Comparison of ENCODE assay signal across 21 cellular contexts in the genomic region with DNA sequence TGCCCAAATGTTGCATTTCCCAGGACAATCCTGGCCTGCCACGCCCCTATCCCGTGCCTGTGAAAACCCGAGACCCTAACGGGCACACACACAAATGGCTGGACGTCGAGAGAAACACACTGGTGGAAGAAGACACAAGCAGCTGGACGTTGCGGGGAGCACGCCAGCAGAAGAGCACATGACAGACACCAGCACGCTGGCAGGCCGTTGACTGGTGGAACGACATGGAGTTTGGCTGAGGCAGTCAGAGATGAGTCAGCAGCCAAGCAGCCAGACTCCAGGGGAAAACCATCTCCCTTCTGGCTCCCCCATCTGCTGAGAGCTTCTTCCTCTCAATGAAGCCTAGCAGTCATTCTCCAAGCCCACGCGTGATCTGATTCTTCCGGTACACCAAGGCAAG.
A peak's percentile ranks its signal among the peaks of the same experiment; 100 is the strongest.
DNase-seq lines count a peak whose midpoint lies in the region; ATAC-seq, FAIRE-seq and TF ChIP-seq lines count a peak whose summit lies in the region.
"Had no signal": no experiment of that assay in that cellular context is flagged by ENCODE, and none has a peak within 500 bp of the region (broad histone marks: within the 10 kb centered on the region; RNA-seq: fewer than 3 reads in every experiment).

No MANE protein-coding gene starts in this region.

- no peak for TF ChIP-seq CTCF in WTC11 (IDR thresholded peaks at IDR 0.05)
- no peak for TF ChIP-seq CTCF in kidney (IDR thresholded peaks at IDR 0.05; ENCODE audit: borderline replicate concordance, extremely low read depth, insufficient read depth)

- no peaks in the 10 kb centered on the region for H3K36me3 ChIP-seq in MG63
- no peaks in the 10 kb centered on the region for H3K36me3 ChIP-seq in kidney (ENCODE audit: control insufficient read depth in 1 of 2, insufficient read depth in 2 of 2, low read length in 2 of 2)
- H3K36me3 ChIP-seq: colonic mucosa, left lung, thoracic aorta had no signal

- H3K4me1 ChIP-seq in kidney (ENCODE audit: control insufficient read depth in 1 of 2, insufficient read depth in 1 of 2, low read depth in 1 of 2, low read length in 2 of 2), result no peaks in the 10 kb centered on the region
- H3K4me1 ChIP-seq: colonic mucosa, left lung had no signal

- no peak overlapping the region for H3K27ac ChIP-seq in kidney (ENCODE audit: low read depth in 2 of 2, low read length in 2 of 2)
- H3K27ac ChIP-seq: colonic mucosa, left lung, thoracic aorta had no signal

- no peak overlapping the region for H3K9ac ChIP-seq in kidney (ENCODE audit: low read length in 2 of 2)

- CTCF ChIA-PET in WTC11 (lab: Charles Lee), result no interaction called here

- DNase-seq in D341Med (ENCODE audit: low spot score) (peak; percentile 6), MG63 (peak; percentile 79), WTC11 (ENCODE audit: low spot score) (peak; percentile 6), kidney (peak; percentile 42), NCI-H1105 treated with DMSO at 0.1 percent for 48 hours (lab: John Stamatoyannopoulos, UW) (no peak)
- DNase-seq in effector memory CD8-positive, alpha-beta T cell, result no peak
- DNase-seq in stimulated activated CD4-positive, alpha-beta T cell treated with anti-CD3 and anti-CD28 coated beads, Interleukin-4, amount 100 ng/mL, for 24 hours, result no peak
- DNase-seq: activated T-cell treated with anti-CD3 and anti-CD28 coated beads, Interleukin-2, amount 50 U/mL, for 48 hours; CD4-positive, CD25-positive, alpha-beta regulatory T cell; colonic mucosa; erythroblast; GF-D8; naive thymus-derived CD4-positive, alpha-beta T cell; NCI-H1048; NCI-H2227 treated with DMSO at 0.1 percent for 48 hours; stimulated activated CD4-positive, alpha-beta T cell treated with anti-CD3 and anti-CD28 coated beads, Interleukin-1b, Interleukin-23, amount 100 ng/mL, for 48 hours; stimulated activated CD8-positive, alpha-beta memory T cell treated with anti-CD3 and anti-CD28 coated beads, Interleukin-4, amount 100 ng/mL, for 48 hours had no signal

- H3K27ac Mint-ChIP-seq in WTC11, result no peak overlapping the region
- H3K27ac Mint-ChIP-seq in effector memory CD8-positive, alpha-beta T cell, result no peak overlapping the region
- H3K27ac Mint-ChIP-seq: CD4-positive, CD25-positive, alpha-beta regulatory T cell; naive thymus-derived CD4-positive, alpha-beta T cell had no signal

- no peak overlapping the region for H3K4me3 Mint-ChIP-seq in WTC11
- H3K4me3 Mint-ChIP-seq in effector memory CD8-positive, alpha-beta T cell, result no peak overlapping the region
- H3K4me3 Mint-ChIP-seq: CD4-positive, CD25-positive, alpha-beta regulatory T cell; naive thymus-derived CD4-positive, alpha-beta T cell had no signal

- intact Hi-C loops in kidney (cut with DNase I), result no loop called here

- H3K4me1 Mint-ChIP-seq in WTC11, result no peaks in the 10 kb centered on the region
- no peaks in the 10 kb centered on the region for H3K4me1 Mint-ChIP-seq in effector memory CD8-positive, alpha-beta T cell (ENCODE audit: low read depth in 2 of 2)
- H3K4me1 Mint-ChIP-seq: CD4-positive, CD25-positive, alpha-beta regulatory T cell; naive thymus-derived CD4-positive, alpha-beta T cell had no signal

- POLR2A ChIA-PET in WTC11 (lab: Charles Lee), result no interaction called here

- no peaks in the 10 kb centered on the region for H3K36me3 Mint-ChIP-seq in WTC11
- no peaks in the 10 kb centered on the region for H3K36me3 Mint-ChIP-seq in effector memory CD8-positive, alpha-beta T cell (ENCODE audit: insufficient read depth)
- H3K36me3 Mint-ChIP-seq: CD4-positive, CD25-positive, alpha-beta regulatory T cell; naive thymus-derived CD4-positive, alpha-beta T cell had no signal

- no peaks in the 10 kb centered on the region for H3K27me3 Mint-ChIP-seq in WTC11 (ENCODE audit: low read depth)
- H3K27me3 Mint-ChIP-seq in effector memory CD8-positive, alpha-beta T cell, result no peaks in the 10 kb centered on the region
- H3K27me3 Mint-ChIP-seq: CD4-positive, CD25-positive, alpha-beta regulatory T cell; naive thymus-derived CD4-positive, alpha-beta T cell had no signal

- H3K27me3 ChIP-seq in MG63, result no peaks in the 10 kb centered on the region
- H3K27me3 ChIP-seq: colonic mucosa, left lung had no signal

- H3K9me3 Mint-ChIP-seq in WTC11, result peaks cover 13% of the 10 kb centered on the region; the same call in 1 of the 2 replicates
- peaks cover 8 to 12% of the 10 kb centered on the region in 2 donors for H3K9me3 Mint-ChIP-seq in effector memory CD8-positive, alpha-beta T cell

- no peak for FAIRE-seq in kidney (lab: Jason Lieb, UNC)
- FAIRE-seq: HepG2 had no signal

- H3K4me3 ChIP-seq in MG63 (no peak overlapping the region), kidney (ENCODE audit: low read length in 2 of 2) (no peak overlapping the region)
- H3K4me3 ChIP-seq: colonic mucosa, left lung, thoracic aorta had no signal

- H3K9me3 ChIP-seq in MG63 (peaks cover 12% of the 10 kb centered on the region), kidney (ENCODE audit: control insufficient read depth in 1 of 2, low read length in 2 of 2) (no peaks in the 10 kb centered on the region)
- H3K9me3 ChIP-seq: colonic mucosa, left lung, thoracic aorta had no signal

- ATAC-seq in WTC11 (no peak), HG02763 (IDR thresholded peaks at IDR 0.05; ENCODE audit: unreplicated experiment) (no peak)
- ATAC-seq in effector memory CD8-positive, alpha-beta T cell (replicated peaks), result no peak
- ATAC-seq: HepG2; left lung; naive thymus-derived CD4-positive, alpha-beta T cell had no signal

TF ChIP-seq in WTC11, 78 proteins besides CTCF, POLR2A, EP300 and RAD21:
- peak; percentile 64; the same call in 1 of the 2 replicates for TF ChIP-seq ZNF317 (CRISPR knock-in tag; IDR thresholded peaks at IDR 0.05; ENCODE audit: borderline replicate concordance, low read depth)
- TF ChIP-seq ZNF281 (CRISPR knock-in tag; IDR thresholded peaks at IDR 0.05), result no peak

Comparison
In these comparisons a context has a peak if more than half of its experiments do, and no peak if none do; other contexts are left out.
1. DNase-seq: peak in D341Med (single experiment), MG63 (single experiment), WTC11 (single experiment) and kidney (single experiment); none in NCI-H1105 treated with DMSO at 0.1 percent for 48 hours (single experiment), effector memory CD8-positive, alpha-beta T cell (0 of 3) and stimulated activated CD4-positive, alpha-beta T cell treated with anti-CD3 and anti-CD28 coated beads, Interleukin-4, amount 100 ng/mL, for 24 hours (single experiment).